Comparison of ENCODE assay signal across 8 cellular contexts in the genomic region with DNA sequence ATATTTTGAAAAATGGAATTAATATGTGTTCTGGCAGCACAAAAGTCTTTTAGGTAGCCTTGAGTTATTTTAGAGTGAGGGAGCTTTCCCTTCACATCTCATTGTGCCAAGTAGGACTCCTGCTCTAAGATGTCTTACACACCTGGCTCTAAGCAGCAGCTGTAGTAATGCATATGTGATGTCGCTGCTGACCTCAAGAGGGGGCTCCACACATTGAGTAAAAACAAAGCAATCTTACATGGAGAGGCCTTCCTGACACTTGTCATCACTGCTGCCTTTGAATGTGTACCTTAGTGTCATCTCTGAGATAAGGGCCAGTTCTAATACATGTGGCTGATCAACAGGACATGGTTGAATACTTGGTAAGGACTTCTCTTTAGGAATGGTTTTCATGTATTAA.
DNase-seq lines count a peak whose midpoint lies in the region; ATAC-seq and TF ChIP-seq lines count a peak whose summit lies in the region.

No MANE protein-coding gene starts in this region.

- whole genome bisulfite sequencing in ovary, 3 donors = 19 to 28% (median 20%) methylated on average over 1 of the region's 1 CpG

- no peak for TF ChIP-seq CTCF in ovary (IDR thresholded peaks at IDR 0.05)

- peaks cover 24% of the 10 kb centered on the region for H3K4me1 Mint-ChIP-seq in activated naive CD8-positive, alpha-beta T cell treated with anti-CD3 and anti-CD28 coated beads for 36 hours

- no peak overlapping the region for H3K4me3 ChIP-seq in ovary

- intact Hi-C loops in left colon (cut with DNase I, micrococcal nuclease) (loop anchor here in 1 of 2 donors (10.0 kb wide), 1 partner anchor 589 kb away; no protein-coding TSS in a partner anchor), ovary (cut with DNase I) (no loop called here)

- H3K27ac ChIP-seq in ovary = no peak overlapping the region

- no peaks in the 10 kb centered on the region for H3K27me3 ChIP-seq in ovary

- H3K4me1 ChIP-seq in ovary (ENCODE audit: insufficient read depth) = no peaks in the 10 kb centered on the region

- no peaks in the 10 kb centered on the region for H3K36me3 ChIP-seq in ovary

- H3K27me3 Mint-ChIP-seq in activated naive CD8-positive, alpha-beta T cell treated with anti-CD3 and anti-CD28 coated beads for 36 hours = no peaks in the 10 kb centered on the region

- ATAC-seq in GM18511 (IDR thresholded peaks at IDR 0.05; ENCODE audit: unreplicated experiment) (peak; percentile 80), HG02870 (IDR thresholded peaks at IDR 0.05; ENCODE audit: unreplicated experiment) (peak; percentile 74), left colon (peak; percentile 64)

- no peak for TF ChIP-seq EP300 in ovary (IDR thresholded peaks at IDR 0.05)

- no peak overlapping the region for H3K4me3 Mint-ChIP-seq in activated naive CD8-positive, alpha-beta T cell treated with anti-CD3 and anti-CD28 coated beads for 36 hours

- H3K9me3 Mint-ChIP-seq in activated naive CD8-positive, alpha-beta T cell treated with anti-CD3 and anti-CD28 coated beads for 36 hours = no peaks in the 10 kb centered on the region

- DNase-seq in COLO829 (ENCODE audit: low spot score) (peak; percentile 31), NCI-H2171 (lab: John Stamatoyannopoulos, UW) (peak; percentile 4), left colon (peak in 1 of 2 donors; percentile 20), DMS114 treated with DMSO at 0.1 percent for 48 hours (lab: John Stamatoyannopoulos, UW; ENCODE audit: unreplicated experiment) (no peak), ovary (no peak)
- peak; percentile 14 for DNase-seq in activated naive CD8-positive, alpha-beta T cell treated with anti-CD3 and anti-CD28 coated beads for 36 hours

- peaks cover 4% of the 10 kb centered on the region for H3K36me3 Mint-ChIP-seq in activated naive CD8-positive, alpha-beta T cell treated with anti-CD3 and anti-CD28 coated beads for 36 hours

- H3K27ac Mint-ChIP-seq in activated naive CD8-positive, alpha-beta T cell treated with anti-CD3 and anti-CD28 coated beads for 36 hours = peak overlapping the region; percentile 63

- no peak for TF ChIP-seq POLR2A in ovary (IDR thresholded peaks at IDR 0.05)

- H3K9me3 ChIP-seq in ovary = no peaks in the 10 kb centered on the region

Comparison
In these comparisons a context has a peak if more than half of its experiments do, and no peak if none do; other contexts are left out.
1. DNase-seq: peak in COLO829 (single experiment), NCI-H2171 (single experiment) and activated naive CD8-positive, alpha-beta T cell treated with anti-CD3 and anti-CD28 coated beads for 36 hours (single experiment); none in DMS114 treated with DMSO at 0.1 percent for 48 hours (single experiment) and ovary (0 of 5).
2. Peak in every context shown above with its lines, with median percentiles within 50 percentile points of each other: ATAC-seq.